In genomic region chr16:1343428-1344242, GRCh38 we compare ENCODE assay signal across 8 cellular contexts. TPM values are rescaled to one million over a fixed set of nuclear protein-coding genes. Genes with fewer than 3 reads are reported as not detected.
DNase-seq lines count a peak whose midpoint lies in the region; TF ChIP-seq lines count a peak whose summit lies in the region.

No MANE protein-coding gene starts in this region.

- no peak overlapping the region for H3K27ac ChIP-seq in PC-9
- H3K27ac ChIP-seq in hepatocyte, result no peak overlapping the region
- H3K27ac ChIP-seq in skeletal muscle tissue (ENCODE audit: low read depth, low read length), result no peak overlapping the region
- no peak overlapping the region for H3K27ac ChIP-seq in GM23248

- no peak overlapping the region for H2AFZ ChIP-seq in PC-9
- no peak overlapping the region for H2AFZ ChIP-seq in hepatocyte
- no peak overlapping the region for H2AFZ ChIP-seq in GM23248

- H3K36me3 ChIP-seq in PC-9 (ENCODE audit: low read depth) (no peaks in the 10 kb centered on the region), hepatocyte (replicated peaks; ENCODE audit: insufficient read depth, low read depth) (no peaks in the 10 kb centered on the region), skeletal muscle tissue (ENCODE audit: control insufficient read depth in 3 of 3, insufficient read depth in 3 of 3, low read length in 3 of 3) (peaks cover 0 to 11% (median 10%) of the 10 kb centered on the region in 3 donors), GM23248 (ENCODE audit: low read depth) (no peaks in the 10 kb centered on the region)

- peak overlapping the region; percentile 62 for H3K4me2 ChIP-seq in PC-9
- peak overlapping the region; percentile 74 for H3K4me2 ChIP-seq in hepatocyte
- no peak overlapping the region for H3K4me2 ChIP-seq in GM23248 (ENCODE audit: unreplicated experiment)

- POLR2A ChIA-PET in PC-9 (lab: Charles Lee; ENCODE audit: unreplicated experiment), result interaction anchor here (0.6 to 1.0 kb wide), 5 partner anchors 12 to 684 kb away, joined by 3 to 8 read pairs (median 4); no protein-coding TSS in a partner anchor

- peak overlapping the region in 1 of 3 donors; percentile 69 for H3K9ac ChIP-seq in skeletal muscle tissue (ENCODE audit: low read depth in 1 of 3, low read length in 3 of 3)
- no peak overlapping the region for H3K9ac ChIP-seq in GM23248

- TF ChIP-seq CTCF in PC-9 (conservative IDR thresholded peaks at IDR 0.05) (no peak), hepatocyte (IDR thresholded peaks at IDR 0.05; ENCODE audit: poor library complexity) (no peak)

- in situ Hi-C loops in GM23248 (cut with MboI), result no loop called here

- H3K79me2 ChIP-seq in PC-9 (ENCODE audit: low read depth) (no peaks in the 10 kb centered on the region), hepatocyte (no peaks in the 10 kb centered on the region), GM23248 (ENCODE audit: insufficient read depth) (no peaks in the 10 kb centered on the region)

- peak; percentile 25 for DNase-seq in NCI-H82 (lab: John Stamatoyannopoulos, UW)
- no peak for DNase-seq in NCI-H82 treated with DMSO at 0.1 percent for 48 hours (lab: John Stamatoyannopoulos, UW; ENCODE audit: unreplicated experiment)
- no peak for DNase-seq in PC-9
- DNase-seq in hepatocyte (ENCODE audit: low spot score), result no peak
- DNase-seq in GM23248, result no peak
- DNase-seq in stimulated activated CD4-positive, alpha-beta T cell treated with anti-CD3 and anti-CD28 coated beads, Interleukin-12 subunit alpha, Interleukin-12 subunit beta, amount 100 ng/mL, for 4 hours, result no peak
- no peak for DNase-seq in stimulated activated naive CD4-positive, alpha-beta T cell (lab: John Stamatoyannopoulos, UW)

- H3K4me1 ChIP-seq in PC-9 (replicated peaks; ENCODE audit: insufficient read depth) (0 out of 2 replicates have a peak, but pooled peaks cover 5% of the 10 kb centered on the region), hepatocyte (ENCODE audit: insufficient read depth) (no peaks in the 10 kb centered on the region), skeletal muscle tissue (ENCODE audit: control insufficient read depth in 3 of 3, insufficient read depth in 3 of 3, low read length in 3 of 3) (peaks cover 5 to 23% (median 13%) of the 10 kb centered on the region in 3 donors), GM23248 (ENCODE audit: insufficient read depth) (no peaks in the 10 kb centered on the region)

- H3K9me3 ChIP-seq in PC-9 (ENCODE audit: insufficient read depth, low read depth) (no peaks in the 10 kb centered on the region), hepatocyte (ENCODE audit: low read depth) (no peaks in the 10 kb centered on the region), skeletal muscle tissue (ENCODE audit: control insufficient read depth in 3 of 3, low read length in 3 of 3) (no peaks in the 10 kb centered on the region), GM23248 (ENCODE audit: low read depth) (no peaks in the 10 kb centered on the region)

- H3K4me3 ChIP-seq in PC-9 (no peak overlapping the region), hepatocyte (no peak overlapping the region), skeletal muscle tissue (ENCODE audit: low read length in 3 of 3) (peak overlapping the region; percentile 10 to 75 (median 74)), GM23248 (no peak overlapping the region)

- H4K20me1 ChIP-seq in PC-9 (ENCODE audit: insufficient read depth) (no peaks in the 10 kb centered on the region), hepatocyte (ENCODE audit: insufficient read depth, poor library complexity, severe bottlenecking) (no peaks in the 10 kb centered on the region), GM23248 (ENCODE audit: insufficient read depth) (no peaks in the 10 kb centered on the region)

- H3K27me3 ChIP-seq in PC-9 (ENCODE audit: insufficient read depth, low read depth) (no peaks in the 10 kb centered on the region), hepatocyte (no peaks in the 10 kb centered on the region), skeletal muscle tissue (ENCODE audit: control insufficient read depth in 3 of 3, insufficient read depth in 3 of 3, low read length in 3 of 3) (peaks cover 3 to 6% (median 3%) of the 10 kb centered on the region in 3 donors), GM23248 (replicated peaks; ENCODE audit: insufficient read depth) (no peaks in the 10 kb centered on the region)

- 0 out of 2 replicates have a peak, but pooled peaks cover 4% of the 10 kb centered on the region for H3F3A ChIP-seq in PC-9 (ENCODE audit: insufficient read depth, low read depth)
- no peaks in the 10 kb centered on the region for H3F3A ChIP-seq in GM23248 (ENCODE audit: insufficient read depth)

- H3K9me2 ChIP-seq in PC-9 (ENCODE audit: insufficient read depth) (no peaks in the 10 kb centered on the region), hepatocyte (replicated peaks; ENCODE audit: insufficient read depth) (no peaks in the 10 kb centered on the region), GM23248 (ENCODE audit: insufficient read depth) (no peaks in the 10 kb centered on the region)

- intact Hi-C loops in PC-9 (cut with micrococcal nuclease; ENCODE audit: unreplicated experiment), result no loop called here

- 60% methylated on average over 43 of the region's 44 CpGs for WGBS in hepatocyte (ENCODE audit: low lambda C conversion rate, missing lambda C conversion rate)
- 56% methylated on average over 38 to 44 of the region's 44 CpGs for WGBS in GM23248 (ENCODE audit: low coverage in 1 of 2, low lambda C conversion rate in 2 of 2, missing lambda C conversion rate in 2 of 2), 2 experiments

- no TSS peak for BruUV-seq in PC-9 (replicated peaks; lab: Mats Ljungman, UMichigan)

- CTCF ChIA-PET in PC-9 (lab: Charles Lee), result interaction anchor here (0.6 to 1.0 kb wide), 2 partner anchors 42 to 287 kb away, joined by 3 to 5 read pairs; no protein-coding TSS in a partner anchor

RNA-seq across cellular contexts. Expression of gene TSR3, which starts 8.0 kb away (rescaled TPM):
- 69.5 and 108 TPM in 2 replicates for total RNA-seq in PC-9 (2021)
- 65.5 and 73.0 TPM in 2 replicates for total RNA-seq in hepatocyte
- 137 and 138 TPM in 2 replicates for polyA plus RNA-seq in hepatocyte
- 48.5 TPM for total RNA-seq in skeletal muscle tissue
- 88.0 and 110 TPM in 2 replicates for total RNA-seq in GM23248 (2014; rRNA removed; shearing (Covaris generic))
- 105 and 106 TPM in 2 replicates for polyA plus RNA-seq in GM23248 (2016; fragmentation: Nextera tagmentation; extraction: Ambion mirVana)

RNA-seq across cellular contexts. Expression of gene GNPTG, which starts 8.1 kb away (rescaled TPM):
- total RNA-seq in PC-9 (2021), result 40.6 and 50.7 TPM in 2 replicates
- 70.1 and 76.6 TPM in 2 replicates for total RNA-seq in hepatocyte
- 133 and 161 TPM in 2 replicates for polyA plus RNA-seq in hepatocyte
- total RNA-seq in skeletal muscle tissue, result 18.3 TPM
- 52.4 and 85.8 TPM in 2 replicates for total RNA-seq in GM23248 (2014; rRNA removed; shearing (Covaris generic))
- 99.9 and 109 TPM in 2 replicates for polyA plus RNA-seq in GM23248 (2016; fragmentation: Nextera tagmentation; extraction: Ambion mirVana)

RNA-seq across cellular contexts. Expression of gene BAIAP3, which starts 10.2 kb away (rescaled TPM):
- total RNA-seq in PC-9 (2021) (35.0 and 47.3 TPM in 2 replicates), hepatocyte (1.8 and 3.0 TPM in 2 replicates), skeletal muscle tissue (1.0 TPM)
- polyA plus RNA-seq in hepatocyte (2.4 and 5.5 TPM in 2 replicates), GM23248 (2016; fragmentation: Nextera tagmentation; extraction: Ambion mirVana) (0.23 and 0.24 TPM in 2 replicates)
- 0.13 and 0.86 TPM in 2 replicates for total RNA-seq in GM23248 (2014; rRNA removed; shearing (Covaris generic))

RNA-seq across cellular contexts. Expression of gene UBE2I, which starts 34.2 kb away (rescaled TPM):
- total RNA-seq in PC-9 (2021), result 218 and 271 TPM in 2 replicates
- 76.0 and 78.8 TPM in 2 replicates for total RNA-seq in hepatocyte
- 150 and 183 TPM in 2 replicates for polyA plus RNA-seq in hepatocyte
- 35.0 TPM for total RNA-seq in skeletal muscle tissue
- 46.5 and 77.7 TPM in 2 replicates for total RNA-seq in GM23248 (2014; rRNA removed; shearing (Covaris generic))
- 133 and 134 TPM in 2 replicates for polyA plus RNA-seq in GM23248 (2016; fragmentation: Nextera tagmentation; extraction: Ambion mirVana)

Comparison
In these comparisons a context has a peak if more than half of its experiments do, and no peak if none do; other contexts are left out.
1. H3K4me3 ChIP-seq: peak in skeletal muscle tissue (3 of 3); none in PC-9 (single experiment), hepatocyte (single experiment) and GM23248 (single experiment).